In the genomic region with DNA sequence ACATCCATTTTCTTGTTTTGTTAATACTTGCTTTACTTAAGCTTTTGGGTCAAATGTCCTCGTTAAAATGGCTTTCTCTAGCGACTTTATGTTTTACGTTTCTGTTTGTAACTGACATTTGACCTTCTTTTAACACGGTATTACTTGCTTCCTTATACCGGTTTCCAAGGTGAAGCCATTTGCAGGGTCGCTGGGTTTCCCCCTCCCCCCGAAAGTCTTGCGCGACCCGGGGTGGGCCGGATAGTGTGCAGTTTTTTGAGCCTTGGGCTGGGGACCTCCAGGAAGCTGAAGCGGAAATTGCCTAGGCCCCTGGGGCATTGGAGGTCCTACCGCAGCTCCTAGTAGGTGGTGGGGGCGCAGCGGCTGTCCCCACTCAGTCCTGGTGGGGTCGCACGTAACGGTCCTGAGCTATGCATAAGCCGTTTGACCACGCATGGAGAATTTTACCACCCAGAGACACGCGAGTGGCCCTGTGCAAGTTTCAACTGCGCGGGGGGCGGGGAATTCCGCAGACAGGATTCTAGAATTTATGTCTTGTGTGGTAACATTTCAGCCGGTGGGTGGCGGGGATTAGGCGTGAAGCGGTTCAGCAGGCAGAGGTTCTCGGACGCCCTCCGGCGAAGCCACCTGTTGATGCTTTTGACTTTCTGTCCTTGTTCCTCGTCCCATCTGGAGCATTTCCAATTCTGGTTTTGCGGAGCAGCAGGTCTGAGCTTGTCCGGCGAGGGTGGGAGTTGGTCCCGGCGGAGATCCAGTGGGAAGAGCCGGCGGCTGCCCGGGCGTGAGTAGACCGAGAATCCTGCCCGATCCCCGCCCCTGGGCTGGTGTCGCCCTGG, we compare ENCODE assay signal across 1 cellular context.
A peak's percentile ranks its signal among the peaks of the same experiment; 100 is the strongest.
TF ChIP-seq lines count a peak whose summit lies in the region.

No MANE protein-coding gene starts in this region.

TF ChIP-seq in HepG2, 621 proteins besides CTCF, POLR2A, EP300 and RAD21 (continued from another document and continues in another):
- TF ChIP-seq, protein P1, sequence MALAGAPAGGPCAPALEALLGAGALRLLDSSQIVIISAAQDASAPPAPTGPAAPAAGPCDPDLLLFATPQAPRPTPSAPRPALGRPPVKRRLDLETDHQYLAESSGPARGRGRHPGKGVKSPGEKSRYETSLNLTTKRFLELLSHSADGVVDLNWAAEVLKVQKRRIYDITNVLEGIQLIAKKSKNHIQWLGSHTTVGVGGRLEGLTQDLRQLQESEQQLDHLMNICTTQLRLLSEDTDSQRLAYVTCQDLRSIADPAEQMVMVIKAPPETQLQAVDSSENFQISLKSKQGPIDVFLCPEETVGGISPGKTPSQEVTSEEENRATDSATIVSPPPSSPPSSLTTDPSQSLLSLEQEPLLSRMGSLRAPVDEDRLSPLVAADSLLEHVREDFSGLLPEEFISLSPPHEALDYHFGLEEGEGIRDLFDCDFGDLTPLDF (CRISPR knock-in tag; IDR thresholded peaks at IDR 0.05): peak; percentile 77
- TF ChIP-seq ZNF557 (CRISPR knock-in tag; IDR thresholded peaks at IDR 0.05) (peak; percentile 27; the same call in 1 of the 2 replicates), KLF16 (CRISPR knock-in tag; IDR thresholded peaks at IDR 0.05) (peak in 1 of 2 experiments; percentile 89; a peak in 1 of 4 replicates), YEATS4 (CRISPR knock-in tag; IDR thresholded peaks at IDR 0.05; ENCODE audit: borderline replicate concordance) (peak; percentile 89), NFE2L2 (IDR thresholded peaks at IDR 0.05; ENCODE audit: low read length) (no peak), ZNF460 (CRISPR knock-in tag; IDR thresholded peaks at IDR 0.05; ENCODE audit: borderline replicate concordance) (peak; percentile 62; the same call in 1 of the 2 replicates), ZNF292 (CRISPR knock-in tag; IDR thresholded peaks at IDR 0.05; ENCODE audit: borderline replicate concordance, low read depth) (peak; percentile 57; the same call in 1 of the 2 replicates), ZNF773 (CRISPR knock-in tag; IDR thresholded peaks at IDR 0.05; ENCODE audit: borderline replicate concordance) (peak; percentile 36; the same call in 1 of the 2 replicates), GFI1 (CRISPR knock-in tag; IDR thresholded peaks at IDR 0.05; ENCODE audit: borderline replicate concordance) (peak; percentile 71), HIVEP1 (CRISPR knock-in tag; IDR thresholded peaks at IDR 0.05) (peak; percentile 79), HNRNPH1 (optimal IDR thresholded peaks at IDR 0.05; ENCODE audit: low read depth, low read length) (no peak), SAP130 (CRISPR knock-in tag; IDR thresholded peaks at IDR 0.05; ENCODE audit: low read depth) (peak; percentile 84), ZNF75D (CRISPR knock-in tag; IDR thresholded peaks at IDR 0.05; ENCODE audit: borderline replicate concordance) (no peak), WIZ (CRISPR knock-in tag; IDR thresholded peaks at IDR 0.05) (no peak), SATB2 (CRISPR knock-in tag; IDR thresholded peaks at IDR 0.05) (no peak), DR1 (CRISPR knock-in tag; IDR thresholded peaks at IDR 0.05) (peak; percentile 52; the same call in 1 of the 2 replicates), ZNF33B (CRISPR knock-in tag; IDR thresholded peaks at IDR 0.05) (no peak), ZNF260 (CRISPR knock-in tag; IDR thresholded peaks at IDR 0.05; ENCODE audit: borderline replicate concordance, low read depth) (no peak), IRX3 (CRISPR knock-in tag; IDR thresholded peaks at IDR 0.05; ENCODE audit: borderline replicate concordance, low read depth) (no peak), ZNF331 (CRISPR knock-in tag; IDR thresholded peaks at IDR 0.05) (peak; percentile 56; the same call in 1 of the 2 replicates), HNRNPUL1 (IDR thresholded peaks at IDR 0.05; ENCODE audit: low read depth, low read length) (no peak), ZNF367 (CRISPR knock-in tag; IDR thresholded peaks at IDR 0.05; ENCODE audit: borderline replicate concordance) (peak; percentile 36; the same call in 1 of the 2 replicates)
- TF ChIP-seq, protein P2, sequence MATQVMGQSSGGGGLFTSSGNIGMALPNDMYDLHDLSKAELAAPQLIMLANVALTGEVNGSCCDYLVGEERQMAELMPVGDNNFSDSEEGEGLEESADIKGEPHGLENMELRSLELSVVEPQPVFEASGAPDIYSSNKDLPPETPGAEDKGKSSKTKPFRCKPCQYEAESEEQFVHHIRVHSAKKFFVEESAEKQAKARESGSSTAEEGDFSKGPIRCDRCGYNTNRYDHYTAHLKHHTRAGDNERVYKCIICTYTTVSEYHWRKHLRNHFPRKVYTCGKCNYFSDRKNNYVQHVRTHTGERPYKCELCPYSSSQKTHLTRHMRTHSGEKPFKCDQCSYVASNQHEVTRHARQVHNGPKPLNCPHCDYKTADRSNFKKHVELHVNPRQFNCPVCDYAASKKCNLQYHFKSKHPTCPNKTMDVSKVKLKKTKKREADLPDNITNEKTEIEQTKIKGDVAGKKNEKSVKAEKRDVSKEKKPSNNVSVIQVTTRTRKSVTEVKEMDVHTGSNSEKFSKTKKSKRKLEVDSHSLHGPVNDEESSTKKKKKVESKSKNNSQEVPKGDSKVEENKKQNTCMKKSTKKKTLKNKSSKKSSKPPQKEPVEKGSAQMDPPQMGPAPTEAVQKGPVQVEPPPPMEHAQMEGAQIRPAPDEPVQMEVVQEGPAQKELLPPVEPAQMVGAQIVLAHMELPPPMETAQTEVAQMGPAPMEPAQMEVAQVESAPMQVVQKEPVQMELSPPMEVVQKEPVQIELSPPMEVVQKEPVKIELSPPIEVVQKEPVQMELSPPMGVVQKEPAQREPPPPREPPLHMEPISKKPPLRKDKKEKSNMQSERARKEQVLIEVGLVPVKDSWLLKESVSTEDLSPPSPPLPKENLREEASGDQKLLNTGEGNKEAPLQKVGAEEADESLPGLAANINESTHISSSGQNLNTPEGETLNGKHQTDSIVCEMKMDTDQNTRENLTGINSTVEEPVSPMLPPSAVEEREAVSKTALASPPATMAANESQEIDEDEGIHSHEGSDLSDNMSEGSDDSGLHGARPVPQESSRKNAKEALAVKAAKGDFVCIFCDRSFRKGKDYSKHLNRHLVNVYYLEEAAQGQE (IDR thresholded peaks at IDR 0.05; ENCODE audit: borderline replicate concordance in 1 of 2, low read depth in 1 of 2, low read length in 2 of 2): peak in 1 of 2 experiments; percentile 17; a peak in 1 of 4 replicates
- TF ChIP-seq, protein P3, sequence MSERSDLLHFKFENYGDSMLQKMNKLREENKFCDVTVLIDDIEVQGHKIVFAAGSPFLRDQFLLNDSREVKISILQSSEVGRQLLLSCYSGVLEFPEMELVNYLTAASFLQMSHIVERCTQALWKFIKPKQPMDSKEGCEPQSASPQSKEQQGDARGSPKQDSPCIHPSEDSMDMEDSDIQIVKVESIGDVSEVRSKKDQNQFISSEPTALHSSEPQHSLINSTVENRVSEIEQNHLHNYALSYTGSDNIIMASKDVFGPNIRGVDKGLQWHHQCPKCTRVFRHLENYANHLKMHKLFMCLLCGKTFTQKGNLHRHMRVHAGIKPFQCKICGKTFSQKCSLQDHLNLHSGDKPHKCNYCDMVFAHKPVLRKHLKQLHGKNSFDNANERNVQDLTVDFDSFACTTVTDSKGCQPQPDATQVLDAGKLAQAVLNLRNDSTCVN (CRISPR knock-in tag; IDR thresholded peaks at IDR 0.05; ENCODE audit: borderline replicate concordance): 0 out of 2 replicates have a peak, but pooled peaks have one; percentile 87
- TF ChIP-seq, protein P4, sequence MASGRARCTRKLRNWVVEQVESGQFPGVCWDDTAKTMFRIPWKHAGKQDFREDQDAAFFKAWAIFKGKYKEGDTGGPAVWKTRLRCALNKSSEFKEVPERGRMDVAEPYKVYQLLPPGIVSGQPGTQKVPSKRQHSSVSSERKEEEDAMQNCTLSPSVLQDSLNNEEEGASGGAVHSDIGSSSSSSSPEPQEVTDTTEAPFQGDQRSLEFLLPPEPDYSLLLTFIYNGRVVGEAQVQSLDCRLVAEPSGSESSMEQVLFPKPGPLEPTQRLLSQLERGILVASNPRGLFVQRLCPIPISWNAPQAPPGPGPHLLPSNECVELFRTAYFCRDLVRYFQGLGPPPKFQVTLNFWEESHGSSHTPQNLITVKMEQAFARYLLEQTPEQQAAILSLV (CRISPR knock-in tag; IDR thresholded peaks at IDR 0.05; ENCODE audit: borderline replicate concordance): peak; percentile 84; the same call in 1 of the 2 replicates
- TF ChIP-seq, protein P5, sequence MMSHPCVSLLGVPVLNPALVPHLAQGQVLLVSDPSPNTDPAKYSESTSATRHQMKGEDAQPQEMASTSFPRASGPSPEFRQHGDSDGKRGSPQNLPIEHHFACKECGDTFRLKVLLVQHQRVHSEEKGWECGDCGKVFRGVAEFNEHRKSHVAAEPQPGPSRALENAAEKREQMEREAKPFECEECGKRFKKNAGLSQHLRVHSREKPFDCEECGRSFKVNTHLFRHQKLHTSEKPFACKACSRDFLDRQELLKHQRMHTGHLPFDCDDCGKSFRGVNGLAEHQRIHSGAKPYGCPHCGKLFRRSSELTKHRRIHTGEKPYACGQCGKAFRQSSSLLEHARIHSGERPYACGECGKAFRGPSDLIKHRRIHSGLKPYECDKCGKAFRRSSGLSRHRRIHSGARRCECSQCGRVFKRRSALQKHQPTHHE (CRISPR knock-in tag; IDR thresholded peaks at IDR 0.05; ENCODE audit: borderline replicate concordance): peak; percentile 83
- TF ChIP-seq, protein P6, sequence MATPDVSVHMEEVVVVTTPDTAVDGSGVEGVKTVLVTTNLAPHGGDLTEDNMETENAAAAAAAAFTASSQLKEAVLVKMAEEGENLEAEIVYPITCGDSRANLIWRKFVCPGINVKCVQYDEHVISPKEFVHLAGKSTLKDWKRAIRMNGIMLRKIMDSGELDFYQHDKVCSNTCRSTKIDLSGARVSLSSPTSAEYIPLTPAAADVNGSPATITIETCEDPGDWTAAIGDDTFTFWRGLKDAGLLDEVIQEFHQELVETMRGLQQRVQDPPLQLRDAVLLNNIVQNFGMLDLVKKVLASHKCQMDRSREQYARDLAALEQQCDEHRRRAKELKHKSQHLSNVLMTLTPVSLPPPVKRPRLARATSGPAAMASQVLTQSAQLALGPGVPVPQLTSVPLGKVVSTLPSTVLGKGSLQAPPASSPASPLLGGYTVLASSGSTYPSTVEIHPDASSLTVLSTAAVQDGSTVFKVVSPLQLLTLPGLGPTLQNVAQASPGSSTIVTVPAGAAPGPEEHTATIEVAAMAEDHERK (CRISPR knock-in tag; IDR thresholded peaks at IDR 0.05; ENCODE audit: low read depth): no peak
- TF ChIP-seq, protein P7, sequence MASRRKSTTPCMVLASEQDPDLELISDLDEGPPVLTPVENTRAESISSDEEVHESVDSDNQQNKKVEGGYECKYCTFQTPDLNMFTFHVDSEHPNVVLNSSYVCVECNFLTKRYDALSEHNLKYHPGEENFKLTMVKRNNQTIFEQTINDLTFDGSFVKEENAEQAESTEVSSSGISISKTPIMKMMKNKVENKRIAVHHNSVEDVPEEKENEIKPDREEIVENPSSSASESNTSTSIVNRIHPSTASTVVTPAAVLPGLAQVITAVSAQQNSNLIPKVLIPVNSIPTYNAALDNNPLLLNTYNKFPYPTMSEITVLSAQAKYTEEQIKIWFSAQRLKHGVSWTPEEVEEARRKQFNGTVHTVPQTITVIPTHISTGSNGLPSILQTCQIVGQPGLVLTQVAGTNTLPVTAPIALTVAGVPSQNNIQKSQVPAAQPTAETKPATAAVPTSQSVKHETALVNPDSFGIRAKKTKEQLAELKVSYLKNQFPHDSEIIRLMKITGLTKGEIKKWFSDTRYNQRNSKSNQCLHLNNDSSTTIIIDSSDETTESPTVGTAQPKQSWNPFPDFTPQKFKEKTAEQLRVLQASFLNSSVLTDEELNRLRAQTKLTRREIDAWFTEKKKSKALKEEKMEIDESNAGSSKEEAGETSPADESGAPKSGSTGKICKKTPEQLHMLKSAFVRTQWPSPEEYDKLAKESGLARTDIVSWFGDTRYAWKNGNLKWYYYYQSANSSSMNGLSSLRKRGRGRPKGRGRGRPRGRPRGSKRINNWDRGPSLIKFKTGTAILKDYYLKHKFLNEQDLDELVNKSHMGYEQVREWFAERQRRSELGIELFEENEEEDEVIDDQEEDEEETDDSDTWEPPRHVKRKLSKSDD (CRISPR knock-in tag; IDR thresholded peaks at IDR 0.05; ENCODE audit: low read depth): 0 out of 2 replicates have a peak, but pooled peaks have one; percentile 30
- TF ChIP-seq, protein P8, sequence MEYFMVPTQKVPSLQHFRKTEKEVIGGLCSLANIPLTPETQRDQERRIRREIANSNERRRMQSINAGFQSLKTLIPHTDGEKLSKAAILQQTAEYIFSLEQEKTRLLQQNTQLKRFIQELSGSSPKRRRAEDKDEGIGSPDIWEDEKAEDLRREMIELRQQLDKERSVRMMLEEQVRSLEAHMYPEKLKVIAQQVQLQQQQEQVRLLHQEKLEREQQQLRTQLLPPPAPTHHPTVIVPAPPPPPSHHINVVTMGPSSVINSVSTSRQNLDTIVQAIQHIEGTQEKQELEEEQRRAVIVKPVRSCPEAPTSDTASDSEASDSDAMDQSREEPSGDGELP (IDR thresholded peaks at IDR 0.05; ENCODE audit: borderline replicate concordance, low read depth): no peak; the same call in 1 of the 2 replicates
- TF ChIP-seq, protein P9, sequence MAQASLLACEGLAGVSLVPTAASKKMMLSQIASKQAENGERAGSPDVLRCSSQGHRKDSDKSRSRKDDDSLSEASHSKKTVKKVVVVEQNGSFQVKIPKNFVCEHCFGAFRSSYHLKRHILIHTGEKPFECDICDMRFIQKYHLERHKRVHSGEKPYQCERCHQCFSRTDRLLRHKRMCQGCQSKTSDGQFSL (CRISPR knock-in tag; IDR thresholded peaks at IDR 0.05): peak; percentile 70; the same call in 1 of the 2 replicates
- TF ChIP-seq, protein P10, sequence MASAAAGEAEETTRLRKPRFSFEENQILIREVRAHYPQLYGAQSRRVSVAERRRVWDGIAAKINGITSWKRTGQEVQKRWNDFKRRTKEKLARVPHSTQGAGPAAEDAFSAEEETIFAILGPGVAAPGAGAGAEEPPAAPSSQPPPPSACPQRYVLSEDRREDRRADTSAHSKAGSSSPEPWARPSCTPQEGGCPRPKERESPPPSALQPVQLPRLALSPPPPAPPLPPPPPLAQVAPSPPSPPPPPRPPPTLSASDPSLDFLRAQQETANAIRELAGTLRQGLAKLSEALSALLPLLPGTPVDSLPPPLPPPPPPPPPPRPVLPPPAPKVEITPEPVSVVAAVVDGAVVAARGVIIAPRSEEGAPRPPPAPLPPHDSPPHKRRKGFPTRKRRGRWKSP (CRISPR knock-in tag; IDR thresholded peaks at IDR 0.05): peak; percentile 80
